In the genomic region with DNA sequence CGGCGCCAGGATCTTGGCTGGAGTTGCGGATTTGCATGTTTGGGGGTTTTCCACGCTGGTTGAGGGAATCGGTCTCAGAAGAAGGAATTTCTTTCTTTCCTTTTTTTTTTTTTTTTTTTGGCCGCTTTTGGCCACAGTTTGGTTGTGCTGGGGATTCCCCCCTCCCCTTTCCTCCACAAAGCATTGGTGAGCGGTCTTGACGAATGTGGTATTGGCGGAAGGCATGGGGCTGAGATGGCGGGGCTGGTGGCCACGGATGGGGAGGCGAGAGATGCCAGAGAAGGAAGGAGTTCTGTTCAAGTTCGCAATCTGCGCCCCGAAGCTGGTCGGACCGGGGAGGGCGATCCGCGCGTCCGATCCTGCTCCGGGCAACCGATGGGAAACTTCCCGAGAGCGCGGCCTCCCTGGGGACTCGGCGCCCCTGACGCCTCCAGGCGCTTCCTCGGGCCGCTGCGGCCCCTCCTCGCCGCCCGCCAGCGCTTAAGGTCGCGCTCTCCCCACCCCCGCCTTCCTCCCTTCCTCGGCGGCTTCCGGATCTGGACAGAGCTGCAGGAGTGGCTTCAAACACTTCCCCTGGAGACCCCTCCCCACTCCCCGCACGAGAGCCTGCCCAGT, we compare ENCODE assay signal across 8 cellular contexts. TPM values are rescaled to one million over a fixed set of nuclear protein-coding genes. Genes with fewer than 3 reads are reported as not detected.
DNase-seq lines count a peak whose midpoint lies in the region; ATAC-seq and TF ChIP-seq lines count a peak whose summit lies in the region.

No MANE protein-coding gene starts in this region.

- peak overlapping the region; percentile 27 for H3K27ac Mint-ChIP-seq in activated CD4-positive, alpha-beta T cell treated with anti-CD3 and anti-CD28 coated beads, Interleukin-2, amount 10 ng/mL, durations not matched to agents 7 days and 5 days
- peak overlapping the region; percentile 82 for H3K27ac Mint-ChIP-seq in osteocyte (ENCODE audit: unreplicated experiment)

- H3K36me3 Mint-ChIP-seq in activated CD4-positive, alpha-beta T cell treated with anti-CD3 and anti-CD28 coated beads, Interleukin-2, amount 10 ng/mL, durations not matched to agents 7 days and 5 days (ENCODE audit: low read depth) = peaks cover 8% of the 10 kb centered on the region
- H3K36me3 Mint-ChIP-seq in osteocyte (ENCODE audit: unreplicated experiment) = no peaks in the 10 kb centered on the region

- H3K4me1 Mint-ChIP-seq in activated CD4-positive, alpha-beta T cell treated with anti-CD3 and anti-CD28 coated beads, Interleukin-2, amount 10 ng/mL, durations not matched to agents 7 days and 5 days = peaks cover 32% of the 10 kb centered on the region
- peaks cover 60% of the 10 kb centered on the region for H3K4me1 Mint-ChIP-seq in osteocyte (ENCODE audit: unreplicated experiment)

- H3K4me3 ChIP-seq in SK-N-SH (ENCODE audit: low read depth in 2 of 2, low read length in 1 of 2) = peak overlapping the region; percentile 53 to 66
- peak overlapping the region; percentile 41 to 64 (median 50) for H3K4me3 ChIP-seq in fibroblast of lung (replicated peaks in 1 of 4; ENCODE audit: control extremely low read depth in 1 of 4, insufficient read depth in 1 of 4, low read depth in 3 of 4, low read length in 4 of 4)

- peaks cover 94% of the 10 kb centered on the region for H4K20me1 ChIP-seq in SK-N-SH (ENCODE audit: insufficient read depth)
- no peaks in the 10 kb centered on the region for H4K20me1 ChIP-seq in fibroblast of lung (ENCODE audit: control insufficient read depth, extremely low read depth, insufficient read depth, low read length)

- ATAC-seq in GM18858 (IDR thresholded peaks at IDR 0.05; ENCODE audit: unreplicated experiment) (no peak), HG03571 (IDR thresholded peaks at IDR 0.05; ENCODE audit: unreplicated experiment) (no peak), GM21528 (IDR thresholded peaks at IDR 0.05; ENCODE audit: low FRiP score, unreplicated experiment) (no peak)

- H3K27me3 ChIP-seq in SK-N-SH (ENCODE audit: insufficient read depth) = no peaks in the 10 kb centered on the region
- H3K27me3 ChIP-seq in fibroblast of lung (ENCODE audit: control insufficient read depth, insufficient read depth, low read length) = no peaks in the 10 kb centered on the region

- H2AFZ ChIP-seq in SK-N-SH (ENCODE audit: low read depth) (no peak overlapping the region), fibroblast of lung (ENCODE audit: low read length) (no peak overlapping the region)

- H3K9me2 ChIP-seq in SK-N-SH = no peaks in the 10 kb centered on the region

- 41% methylated on average over 38 of the region's 46 CpGs for WGBS in SK-N-SH (ENCODE audit: low lambda C conversion rate)

- H3K27me3 Mint-ChIP-seq in activated CD4-positive, alpha-beta T cell treated with anti-CD3 and anti-CD28 coated beads, Interleukin-2, amount 10 ng/mL, durations not matched to agents 7 days and 5 days = peaks cover 43% of the 10 kb centered on the region
- H3K27me3 Mint-ChIP-seq in osteocyte (ENCODE audit: unreplicated experiment) = no peaks in the 10 kb centered on the region

- POLR2A ChIA-PET in activated CD4-positive, alpha-beta T cell treated with anti-CD3 and anti-CD28 coated beads, Interleukin-2, amount 10 ng/mL, durations not matched to agents 7 days and 5 days (lab: Charles Lee) = no interaction called here
- POLR2A ChIA-PET in SK-N-SH (lab: Yijun Ruan, JAX) = interaction anchor here (0.9 kb wide), 1 partner anchor 31 kb away, joined by 5 read pairs; no protein-coding TSS in a partner anchor

- H3K4me3 Mint-ChIP-seq in activated CD4-positive, alpha-beta T cell treated with anti-CD3 and anti-CD28 coated beads, Interleukin-2, amount 10 ng/mL, durations not matched to agents 7 days and 5 days = peak overlapping the region; percentile 56
- H3K4me3 Mint-ChIP-seq in osteocyte (ENCODE audit: unreplicated experiment) = peak overlapping the region; percentile 91

- TF ChIP-seq EP300 in SK-N-SH (IDR thresholded peaks at IDR 0.05; ENCODE audit: borderline replicate concordance in 1 of 2, low read depth in 1 of 2, low read length in 1 of 2) = no peak

- H3K9ac ChIP-seq in SK-N-SH = 0 out of 2 replicates have a peak overlapping the region, but pooled peaks have one; percentile 36
- peak overlapping the region; percentile 58 for H3K9ac ChIP-seq in fibroblast of lung (ENCODE audit: insufficient read depth, low read length)

- peak; percentile 18 for DNase-seq in activated CD4-positive, alpha-beta T cell treated with anti-CD3 and anti-CD28 coated beads, Interleukin-2, amount 10 ng/mL, durations not matched to agents 7 days and 5 days
- DNase-seq in activated CD4-positive, alpha-beta T cell treated with anti-CD3 and anti-CD28 coated beads for 1 hour = no peak
- peak; percentile 87 for DNase-seq in SK-N-SH
- peak; percentile 49 to 66 for DNase-seq in fibroblast of lung (ENCODE audit: low read depth in 2 of 2)
- no peak for DNase-seq in osteocyte (ENCODE audit: extremely low spot score, unreplicated experiment)

- CTCF ChIA-PET in activated CD4-positive, alpha-beta T cell treated with anti-CD3 and anti-CD28 coated beads, Interleukin-2, amount 10 ng/mL, durations not matched to agents 7 days and 5 days (lab: Charles Lee) = interaction anchor here (0.6 to 2.1 kb wide), 3 partner anchors 10 to 77 kb away, joined by 3 to 7 read pairs (median 3); no protein-coding TSS in a partner anchor
- CTCF ChIA-PET in SK-N-SH (lab: Yijun Ruan, JAX) = interaction anchor here (1.6 to 1.8 kb wide), 2 partner anchors 15 to 64 kb away, joined by 4 to 5 read pairs; no protein-coding TSS in a partner anchor

- H3K9me3 Mint-ChIP-seq in activated CD4-positive, alpha-beta T cell treated with anti-CD3 and anti-CD28 coated beads, Interleukin-2, amount 10 ng/mL, durations not matched to agents 7 days and 5 days = no peaks in the 10 kb centered on the region
- no peaks in the 10 kb centered on the region for H3K9me3 Mint-ChIP-seq in osteocyte (ENCODE audit: unreplicated experiment)

- H3K27ac ChIP-seq in SK-N-SH (ENCODE audit: low read depth in 2 of 2, low read length in 1 of 2) = peak overlapping the region in 1 of 2 experiments; percentile 83; a peak in 2 of 4 replicates
- no peak overlapping the region for H3K27ac ChIP-seq in fibroblast of lung (ENCODE audit: insufficient read depth, low read length)

- no peaks in the 10 kb centered on the region for H3K9me3 ChIP-seq in SK-N-SH
- H3K9me3 ChIP-seq in fibroblast of lung (ENCODE audit: control insufficient read depth, insufficient read depth, low read depth, low read length) = no peaks in the 10 kb centered on the region

- H3K36me3 ChIP-seq in SK-N-SH (replicated peaks in 1 of 2; ENCODE audit: control insufficient read depth in 1 of 2, insufficient read depth in 2 of 2, low read length in 1 of 2) (no peaks in the 10 kb centered on the region), fibroblast of lung (ENCODE audit: control insufficient read depth, insufficient read depth, low read length) (peaks cover 4% of the 10 kb centered on the region)

- no peak for TF ChIP-seq CTCF in SK-N-SH (IDR thresholded peaks at IDR 0.05)
- TF ChIP-seq CTCF in fibroblast of lung (conservative IDR thresholded peaks at IDR 0.05 in 1 of 2, IDR thresholded peaks at IDR 0.05 in 1 of 2; ENCODE audit: low read depth in 1 of 2, low read length in 2 of 2) = no peak
- TF ChIP-seq CTCF in osteocyte (IDR thresholded peaks at IDR 0.05) = no peak

- H3K4me1 ChIP-seq in SK-N-SH (ENCODE audit: control insufficient read depth in 1 of 2, insufficient read depth in 2 of 2, low read depth in 1 of 2, low read length in 1 of 2) (peaks cover 6 to 58% of the 10 kb centered on the region in 2 experiments; a peak in 2 of 4 replicates), fibroblast of lung (ENCODE audit: control insufficient read depth, extremely low read depth, insufficient read depth, low read length) (peaks cover 9% of the 10 kb centered on the region)

- peaks cover 54% of the 10 kb centered on the region for H3K79me2 ChIP-seq in SK-N-SH (ENCODE audit: insufficient read depth)
- H3K79me2 ChIP-seq in fibroblast of lung (ENCODE audit: control insufficient read depth, insufficient read depth, low read length) = peaks cover 25% of the 10 kb centered on the region

- H3K4me2 ChIP-seq in SK-N-SH (peak overlapping the region; percentile 89; the same call in 1 of the 2 replicates), fibroblast of lung (ENCODE audit: extremely low read depth, insufficient read depth, low read length) (peak overlapping the region; percentile 92)

- no peaks in the 10 kb centered on the region for H3F3A ChIP-seq in SK-N-SH (replicated peaks; ENCODE audit: insufficient read depth)

- TF ChIP-seq RAD21 in SK-N-SH (IDR thresholded peaks at IDR 0.05; ENCODE audit: low read length) = no peak

TF ChIP-seq in SK-N-SH, 30 proteins besides CTCF, POLR2A, EP300 and RAD21:
- no peak for TF ChIP-seq YY1 (IDR thresholded peaks at IDR 0.05; ENCODE audit: low read depth)
- TF ChIP-seq SIN3A (IDR thresholded peaks at IDR 0.05; ENCODE audit: borderline replicate concordance, low read depth, low read length) = no peak
- TF ChIP-seq MXI1 (IDR thresholded peaks at IDR 0.05; ENCODE audit: low read depth, low read length) = no peak; the same call in 1 of the 2 replicates
- TF ChIP-seq, protein P1, sequence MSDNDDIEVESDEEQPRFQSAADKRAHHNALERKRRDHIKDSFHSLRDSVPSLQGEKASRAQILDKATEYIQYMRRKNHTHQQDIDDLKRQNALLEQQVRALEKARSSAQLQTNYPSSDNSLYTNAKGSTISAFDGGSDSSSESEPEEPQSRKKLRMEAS (IDR thresholded peaks at IDR 0.05; ENCODE audit: low read depth) = no peak
- no peak for TF ChIP-seq EZH2phosphoT487 (IDR thresholded peaks at IDR 0.05; ENCODE audit: borderline replicate concordance, low read depth)
TF ChIP-seq in SK-N-SH: peak in this region for 0.

RNA-seq across cellular contexts. Expression of a gene that starts 43.2 kb away (rescaled TPM):
- 10 to 100 TPM; 18.1 to 18.5 TPM for total RNA-seq in activated CD4-positive, alpha-beta T cell treated with anti-CD3 and anti-CD28 coated beads, Interleukin-2, amount 10 ng/mL, durations not matched to agents 7 days and 5 days
- polyA plus RNA-seq in SK-N-SH (2012; rRNA removed) (2.6 and 4.7 TPM in 2 replicates), fibroblast of lung (2.1 TPM in 2 replicates)
- polyA plus RNA-seq in SK-N-SH (2012; cell fraction: cytosol; rRNA removed) = 3.4 and 3.9 TPM in 2 replicates
- polyA plus RNA-seq in SK-N-SH (2012; cell fraction: nucleus; rRNA removed) = 16.7 and 20.0 TPM in 2 replicates
- total RNA-seq in fibroblast of lung (4.1 and 6.6 TPM in 2 replicates), osteocyte (40.0 and 40.1 TPM in 2 replicates)
- polyA plus RNA-seq in fibroblast of lung (2012) = 10.3 and 10.4 TPM in 2 replicates
- 9.3 and 9.7 TPM in 2 replicates for polyA minus RNA-seq in fibroblast of lung (ENCODE audit: low replicate concordance)

Comparison
In these comparisons a context has a peak if more than half of its experiments do, and no peak if none do; other contexts are left out.
1. DNase-seq: peak in activated CD4-positive, alpha-beta T cell treated with anti-CD3 and anti-CD28 coated beads, Interleukin-2, amount 10 ng/mL, durations not matched to agents 7 days and 5 days (single experiment), SK-N-SH (single experiment) and fibroblast of lung (2 of 2); none in activated CD4-positive, alpha-beta T cell treated with anti-CD3 and anti-CD28 coated beads for 1 hour (single experiment) and osteocyte (single experiment).